In the genomic region with DNA sequence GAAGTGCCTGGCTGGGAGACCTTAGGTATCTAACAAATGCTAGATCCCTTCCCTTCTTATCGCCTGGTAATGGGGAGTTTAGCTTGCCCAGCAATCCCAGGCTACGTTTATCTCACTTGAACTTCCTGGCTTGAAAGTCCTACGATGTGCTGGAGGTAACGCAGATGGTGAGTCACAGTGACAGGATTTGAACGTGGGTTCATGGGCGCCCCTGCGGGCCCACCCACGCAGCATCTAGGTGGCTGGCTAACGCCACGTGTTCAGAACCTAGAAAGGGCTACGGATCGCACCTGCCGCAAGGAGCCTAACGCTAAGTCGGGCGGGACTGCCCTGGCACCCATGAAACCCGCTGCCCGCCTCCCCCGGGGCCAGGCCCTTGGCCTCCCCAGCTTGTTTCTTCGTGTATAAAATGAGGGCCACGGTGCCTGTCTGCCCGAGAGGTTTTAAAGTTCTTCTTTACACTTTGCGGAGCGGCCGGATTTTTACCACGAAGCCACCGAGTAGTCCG, we compare ENCODE assay signal across 1 cellular context.
A peak's percentile ranks its signal among the peaks of the same experiment; 100 is the strongest.
TF ChIP-seq lines count a peak whose summit lies in the region.

No MANE protein-coding gene starts in this region.

TF ChIP-seq in HepG2, 621 proteins besides CTCF, POLR2A, EP300 and RAD21 (continued from another document and continues in another):
- TF ChIP-seq, protein P1, sequence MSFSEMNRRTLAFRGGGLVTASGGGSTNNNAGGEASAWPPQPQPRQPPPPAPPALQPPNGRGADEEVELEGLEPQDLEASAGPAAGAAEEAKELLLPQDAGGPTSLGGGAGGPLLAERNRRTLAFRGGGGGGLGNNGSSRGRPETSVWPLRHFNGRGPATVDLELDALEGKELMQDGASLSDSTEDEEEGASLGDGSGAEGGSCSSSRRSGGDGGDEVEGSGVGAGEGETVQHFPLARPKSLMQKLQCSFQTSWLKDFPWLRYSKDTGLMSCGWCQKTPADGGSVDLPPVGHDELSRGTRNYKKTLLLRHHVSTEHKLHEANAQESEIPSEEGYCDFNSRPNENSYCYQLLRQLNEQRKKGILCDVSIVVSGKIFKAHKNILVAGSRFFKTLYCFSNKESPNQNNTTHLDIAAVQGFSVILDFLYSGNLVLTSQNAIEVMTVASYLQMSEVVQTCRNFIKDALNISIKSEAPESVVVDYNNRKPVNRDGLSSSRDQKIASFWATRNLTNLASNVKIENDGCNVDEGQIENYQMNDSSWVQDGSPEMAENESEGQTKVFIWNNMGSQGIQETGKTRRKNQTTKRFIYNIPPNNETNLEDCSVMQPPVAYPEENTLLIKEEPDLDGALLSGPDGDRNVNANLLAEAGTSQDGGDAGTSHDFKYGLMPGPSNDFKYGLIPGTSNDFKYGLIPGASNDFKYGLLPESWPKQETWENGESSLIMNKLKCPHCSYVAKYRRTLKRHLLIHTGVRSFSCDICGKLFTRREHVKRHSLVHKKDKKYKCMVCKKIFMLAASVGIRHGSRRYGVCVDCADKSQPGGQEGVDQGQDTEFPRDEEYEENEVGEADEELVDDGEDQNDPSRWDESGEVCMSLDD (CRISPR knock-in tag; IDR thresholded peaks at IDR 0.05; ENCODE audit: borderline replicate concordance): no peak
- TF ChIP-seq ZNF879 (CRISPR knock-in tag; IDR thresholded peaks at IDR 0.05): no peak
- TF ChIP-seq, protein P2, sequence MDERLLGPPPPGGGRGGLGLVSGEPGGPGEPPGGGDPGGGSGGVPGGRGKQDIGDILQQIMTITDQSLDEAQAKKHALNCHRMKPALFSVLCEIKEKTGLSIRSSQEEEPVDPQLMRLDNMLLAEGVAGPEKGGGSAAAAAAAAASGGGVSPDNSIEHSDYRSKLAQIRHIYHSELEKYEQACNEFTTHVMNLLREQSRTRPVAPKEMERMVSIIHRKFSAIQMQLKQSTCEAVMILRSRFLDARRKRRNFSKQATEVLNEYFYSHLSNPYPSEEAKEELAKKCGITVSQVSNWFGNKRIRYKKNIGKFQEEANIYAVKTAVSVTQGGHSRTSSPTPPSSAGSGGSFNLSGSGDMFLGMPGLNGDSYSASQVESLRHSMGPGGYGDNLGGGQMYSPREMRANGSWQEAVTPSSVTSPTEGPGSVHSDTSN (CRISPR knock-in tag; IDR thresholded peaks at IDR 0.05): no peak
- TF ChIP-seq REPIN1 (CRISPR knock-in tag; IDR thresholded peaks at IDR 0.05; ENCODE audit: borderline replicate concordance, low read depth): 0 out of 2 replicates have a peak, but pooled peaks have one; percentile 5
- TF ChIP-seq, protein P3, sequence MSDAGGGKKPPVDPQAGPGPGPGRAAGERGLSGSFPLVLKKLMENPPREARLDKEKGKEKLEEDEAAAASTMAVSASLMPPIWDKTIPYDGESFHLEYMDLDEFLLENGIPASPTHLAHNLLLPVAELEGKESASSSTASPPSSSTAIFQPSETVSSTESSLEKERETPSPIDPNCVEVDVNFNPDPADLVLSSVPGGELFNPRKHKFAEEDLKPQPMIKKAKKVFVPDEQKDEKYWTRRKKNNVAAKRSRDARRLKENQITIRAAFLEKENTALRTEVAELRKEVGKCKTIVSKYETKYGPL (CRISPR knock-in tag; IDR thresholded peaks at IDR 0.05): no peak
- no peak for TF ChIP-seq FLYWCH1 (CRISPR knock-in tag; IDR thresholded peaks at IDR 0.05)
- TF ChIP-seq, protein P4, sequence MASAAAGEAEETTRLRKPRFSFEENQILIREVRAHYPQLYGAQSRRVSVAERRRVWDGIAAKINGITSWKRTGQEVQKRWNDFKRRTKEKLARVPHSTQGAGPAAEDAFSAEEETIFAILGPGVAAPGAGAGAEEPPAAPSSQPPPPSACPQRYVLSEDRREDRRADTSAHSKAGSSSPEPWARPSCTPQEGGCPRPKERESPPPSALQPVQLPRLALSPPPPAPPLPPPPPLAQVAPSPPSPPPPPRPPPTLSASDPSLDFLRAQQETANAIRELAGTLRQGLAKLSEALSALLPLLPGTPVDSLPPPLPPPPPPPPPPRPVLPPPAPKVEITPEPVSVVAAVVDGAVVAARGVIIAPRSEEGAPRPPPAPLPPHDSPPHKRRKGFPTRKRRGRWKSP (CRISPR knock-in tag; IDR thresholded peaks at IDR 0.05): peak; percentile 34; the same call in 1 of the 2 replicates
- TF ChIP-seq ZNF383 (CRISPR knock-in tag; IDR thresholded peaks at IDR 0.05; ENCODE audit: borderline replicate concordance): no peak
- no peak for TF ChIP-seq MAFK (conservative IDR thresholded peaks at IDR 0.05 in 1 of 2, IDR thresholded peaks at IDR 0.05 in 1 of 2; ENCODE audit: low read length in 2 of 2)
- TF ChIP-seq ZFP37 (CRISPR knock-in tag; IDR thresholded peaks at IDR 0.05; ENCODE audit: borderline replicate concordance): no peak
- TF ChIP-seq, protein P5, sequence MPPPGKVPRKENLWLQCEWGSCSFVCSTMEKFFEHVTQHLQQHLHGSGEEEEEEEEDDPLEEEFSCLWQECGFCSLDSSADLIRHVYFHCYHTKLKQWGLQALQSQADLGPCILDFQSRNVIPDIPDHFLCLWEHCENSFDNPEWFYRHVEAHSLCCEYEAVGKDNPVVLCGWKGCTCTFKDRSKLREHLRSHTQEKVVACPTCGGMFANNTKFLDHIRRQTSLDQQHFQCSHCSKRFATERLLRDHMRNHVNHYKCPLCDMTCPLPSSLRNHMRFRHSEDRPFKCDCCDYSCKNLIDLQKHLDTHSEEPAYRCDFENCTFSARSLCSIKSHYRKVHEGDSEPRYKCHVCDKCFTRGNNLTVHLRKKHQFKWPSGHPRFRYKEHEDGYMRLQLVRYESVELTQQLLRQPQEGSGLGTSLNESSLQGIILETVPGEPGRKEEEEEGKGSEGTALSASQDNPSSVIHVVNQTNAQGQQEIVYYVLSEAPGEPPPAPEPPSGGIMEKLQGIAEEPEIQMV (CRISPR knock-in tag; IDR thresholded peaks at IDR 0.05; ENCODE audit: low read depth): no peak
- no peak for TF ChIP-seq JARID2 (CRISPR knock-in tag; IDR thresholded peaks at IDR 0.05; ENCODE audit: insufficient replicate concordance)
- TF ChIP-seq CBFB (CRISPR knock-in tag; IDR thresholded peaks at IDR 0.05): no peak
- no peak for TF ChIP-seq KMT2A (CRISPR knock-in tag; IDR thresholded peaks at IDR 0.05)
- TF ChIP-seq POLR2AphosphoS2 (IDR thresholded peaks at IDR 0.05; ENCODE audit: low read depth, low read length): no peak; the same call in 1 of the 2 replicates
- no peak for TF ChIP-seq ZNF264 (CRISPR knock-in tag; IDR thresholded peaks at IDR 0.05)
- no peak for TF ChIP-seq ZNF251 (CRISPR knock-in tag; IDR thresholded peaks at IDR 0.05)
- no peak for TF ChIP-seq KDM4B (CRISPR knock-in tag; IDR thresholded peaks at IDR 0.05)
- TF ChIP-seq, protein P6, sequence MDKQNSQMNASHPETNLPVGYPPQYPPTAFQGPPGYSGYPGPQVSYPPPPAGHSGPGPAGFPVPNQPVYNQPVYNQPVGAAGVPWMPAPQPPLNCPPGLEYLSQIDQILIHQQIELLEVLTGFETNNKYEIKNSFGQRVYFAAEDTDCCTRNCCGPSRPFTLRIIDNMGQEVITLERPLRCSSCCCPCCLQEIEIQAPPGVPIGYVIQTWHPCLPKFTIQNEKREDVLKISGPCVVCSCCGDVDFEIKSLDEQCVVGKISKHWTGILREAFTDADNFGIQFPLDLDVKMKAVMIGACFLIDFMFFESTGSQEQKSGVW (CRISPR knock-in tag; IDR thresholded peaks at IDR 0.05; ENCODE audit: borderline replicate concordance): no peak
- no peak for TF ChIP-seq SRSF4 (IDR thresholded peaks at IDR 0.05; ENCODE audit: low read depth, low read length, poor library complexity, severe bottlenecking)
- no peak for TF ChIP-seq ZNF331 (CRISPR knock-in tag; IDR thresholded peaks at IDR 0.05)
- TF ChIP-seq NR2F2 (IDR thresholded peaks at IDR 0.05; ENCODE audit: borderline replicate concordance, low read depth): no peak
- TF ChIP-seq MEIS1 (CRISPR knock-in tag; IDR thresholded peaks at IDR 0.05; ENCODE audit: borderline replicate concordance): no peak
- no peak; the same call in 1 of the 2 replicates for TF ChIP-seq MTERF4 (CRISPR knock-in tag; IDR thresholded peaks at IDR 0.05)
- no peak for TF ChIP-seq ZNF3 (CRISPR knock-in tag; IDR thresholded peaks at IDR 0.05)
- TF ChIP-seq ZNF788 (CRISPR knock-in tag; IDR thresholded peaks at IDR 0.05; ENCODE audit: borderline replicate concordance): no peak
- TF ChIP-seq HBP1 (CRISPR knock-in tag; IDR thresholded peaks at IDR 0.05; ENCODE audit: low read depth): no peak
- TF ChIP-seq ZGPAT (CRISPR knock-in tag; IDR thresholded peaks at IDR 0.05): no peak; the same call in none of the 2 replicates
- TF ChIP-seq CAMTA2 (CRISPR knock-in tag; IDR thresholded peaks at IDR 0.05; ENCODE audit: borderline replicate concordance): no peak
- TF ChIP-seq FOXA1 (IDR thresholded peaks at IDR 0.05): no peak
- TF ChIP-seq FOXA1 (CRISPR knock-in tag; IDR thresholded peaks at IDR 0.05): no peak
- TF ChIP-seq, protein P7, sequence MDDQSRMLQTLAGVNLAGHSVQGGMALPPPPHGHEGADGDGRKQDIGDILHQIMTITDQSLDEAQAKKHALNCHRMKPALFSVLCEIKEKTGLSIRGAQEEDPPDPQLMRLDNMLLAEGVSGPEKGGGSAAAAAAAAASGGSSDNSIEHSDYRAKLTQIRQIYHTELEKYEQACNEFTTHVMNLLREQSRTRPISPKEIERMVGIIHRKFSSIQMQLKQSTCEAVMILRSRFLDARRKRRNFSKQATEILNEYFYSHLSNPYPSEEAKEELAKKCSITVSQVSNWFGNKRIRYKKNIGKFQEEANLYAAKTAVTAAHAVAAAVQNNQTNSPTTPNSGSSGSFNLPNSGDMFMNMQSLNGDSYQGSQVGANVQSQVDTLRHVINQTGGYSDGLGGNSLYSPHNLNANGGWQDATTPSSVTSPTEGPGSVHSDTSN (CRISPR knock-in tag; IDR thresholded peaks at IDR 0.05; ENCODE audit: borderline replicate concordance): no peak
- TF ChIP-seq ZNF224 (CRISPR knock-in tag; IDR thresholded peaks at IDR 0.05): 0 out of 2 replicates have a peak, but pooled peaks have one; percentile 69
- no peak for TF ChIP-seq SP5 (CRISPR knock-in tag; IDR thresholded peaks at IDR 0.05; ENCODE audit: borderline replicate concordance, low read depth)
- no peak; the same call in 1 of the 2 replicates for TF ChIP-seq ZNF841 (CRISPR knock-in tag; IDR thresholded peaks at IDR 0.05; ENCODE audit: borderline replicate concordance)
- TF ChIP-seq ZNF225 (CRISPR knock-in tag; IDR thresholded peaks at IDR 0.05): no peak
- TF ChIP-seq, protein P8, sequence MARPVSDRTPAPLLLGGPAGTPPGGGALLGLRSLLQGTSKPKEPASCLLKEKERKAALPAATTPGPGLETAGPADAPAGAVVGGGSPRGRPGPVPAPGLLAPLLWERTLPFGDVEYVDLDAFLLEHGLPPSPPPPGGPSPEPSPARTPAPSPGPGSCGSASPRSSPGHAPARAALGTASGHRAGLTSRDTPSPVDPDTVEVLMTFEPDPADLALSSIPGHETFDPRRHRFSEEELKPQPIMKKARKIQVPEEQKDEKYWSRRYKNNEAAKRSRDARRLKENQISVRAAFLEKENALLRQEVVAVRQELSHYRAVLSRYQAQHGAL (CRISPR knock-in tag; IDR thresholded peaks at IDR 0.05; ENCODE audit: not compliant biosample characterization): no peak
- TF ChIP-seq ZNF550 (CRISPR knock-in tag; IDR thresholded peaks at IDR 0.05; ENCODE audit: borderline replicate concordance): no peak
- TF ChIP-seq, protein P9, sequence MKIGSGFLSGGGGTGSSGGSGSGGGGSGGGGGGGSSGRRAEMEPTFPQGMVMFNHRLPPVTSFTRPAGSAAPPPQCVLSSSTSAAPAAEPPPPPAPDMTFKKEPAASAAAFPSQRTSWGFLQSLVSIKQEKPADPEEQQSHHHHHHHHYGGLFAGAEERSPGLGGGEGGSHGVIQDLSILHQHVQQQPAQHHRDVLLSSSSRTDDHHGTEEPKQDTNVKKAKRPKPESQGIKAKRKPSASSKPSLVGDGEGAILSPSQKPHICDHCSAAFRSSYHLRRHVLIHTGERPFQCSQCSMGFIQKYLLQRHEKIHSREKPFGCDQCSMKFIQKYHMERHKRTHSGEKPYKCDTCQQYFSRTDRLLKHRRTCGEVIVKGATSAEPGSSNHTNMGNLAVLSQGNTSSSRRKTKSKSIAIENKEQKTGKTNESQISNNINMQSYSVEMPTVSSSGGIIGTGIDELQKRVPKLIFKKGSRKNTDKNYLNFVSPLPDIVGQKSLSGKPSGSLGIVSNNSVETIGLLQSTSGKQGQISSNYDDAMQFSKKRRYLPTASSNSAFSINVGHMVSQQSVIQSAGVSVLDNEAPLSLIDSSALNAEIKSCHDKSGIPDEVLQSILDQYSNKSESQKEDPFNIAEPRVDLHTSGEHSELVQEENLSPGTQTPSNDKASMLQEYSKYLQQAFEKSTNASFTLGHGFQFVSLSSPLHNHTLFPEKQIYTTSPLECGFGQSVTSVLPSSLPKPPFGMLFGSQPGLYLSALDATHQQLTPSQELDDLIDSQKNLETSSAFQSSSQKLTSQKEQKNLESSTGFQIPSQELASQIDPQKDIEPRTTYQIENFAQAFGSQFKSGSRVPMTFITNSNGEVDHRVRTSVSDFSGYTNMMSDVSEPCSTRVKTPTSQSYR (CRISPR knock-in tag; IDR thresholded peaks at IDR 0.05; ENCODE audit: borderline replicate concordance): 0 out of 2 replicates have a peak, but pooled peaks have one; percentile 35
